ENCODE assay signal across 1 cellular context in the genomic region with DNA sequence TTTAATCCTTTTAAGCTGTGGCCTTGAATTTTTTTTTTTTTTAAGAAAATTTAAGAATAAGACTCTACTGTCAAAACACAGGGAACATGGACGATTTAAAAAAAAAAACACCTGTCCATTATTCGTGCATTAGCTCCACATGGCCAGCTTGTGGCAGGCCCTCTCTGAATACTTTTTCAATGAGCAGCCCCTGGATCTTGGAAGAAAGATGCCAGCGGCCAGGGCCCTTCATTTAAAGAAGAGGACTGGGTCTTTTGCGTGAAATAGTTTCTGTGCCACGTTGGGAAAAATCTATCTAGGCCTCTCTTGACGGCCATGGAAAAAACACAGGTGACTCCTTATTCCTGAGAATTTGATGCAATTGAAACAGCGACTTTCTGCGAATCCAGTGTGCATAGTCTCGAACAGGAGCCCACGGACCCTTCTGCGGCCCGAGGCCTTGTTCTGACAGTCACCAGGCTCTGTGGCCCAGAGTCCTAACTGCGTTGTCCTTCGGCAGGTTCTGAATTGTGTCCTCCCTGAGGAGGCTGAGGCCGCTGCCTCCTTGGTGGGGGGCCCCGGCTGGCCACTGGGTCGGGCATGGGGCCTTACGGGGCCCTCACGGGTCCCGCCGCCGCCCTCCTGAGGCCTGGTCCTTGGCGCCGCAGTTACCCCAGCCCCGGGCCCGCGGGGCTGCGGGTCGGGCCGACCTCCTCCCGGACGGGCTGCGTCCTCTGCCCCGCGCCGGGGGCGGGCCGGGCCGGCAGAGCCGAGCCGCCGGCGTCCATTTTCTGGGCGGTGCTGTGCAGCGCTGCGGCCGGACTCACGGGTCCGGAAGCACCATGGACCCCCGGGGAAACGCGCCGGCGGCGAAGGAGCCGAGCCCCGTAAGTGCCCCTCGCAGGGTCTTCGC.
TF ChIP-seq lines count a peak whose summit lies in the region.

No MANE protein-coding gene starts in this region.

TF ChIP-seq in GM12878, 131 proteins besides CTCF, POLR2A, EP300 and RAD21 (continued from another document and continues in another):
- TF ChIP-seq ETV6 (conservative IDR thresholded peaks at IDR 0.05 in 1 of 2, IDR thresholded peaks at IDR 0.05 in 1 of 2; ENCODE audit: borderline replicate concordance in 1 of 2, low read depth in 1 of 2) (no peak), NR2C1 (IDR thresholded peaks at IDR 0.05) (0 out of 2 replicates have a peak, but pooled peaks have one; percentile 18), PAX8 (IDR thresholded peaks at IDR 0.05) (no peak), MYB (IDR thresholded peaks at IDR 0.05; ENCODE audit: borderline replicate concordance, low read depth, low read length) (no peak), TCF12 (IDR thresholded peaks at IDR 0.05; ENCODE audit: low read depth, low read length) (0 out of 2 replicates have a peak, but pooled peaks have one; percentile 6), EGR1 (IDR thresholded peaks at IDR 0.05; ENCODE audit: borderline replicate concordance in 1 of 2, low read depth in 2 of 2, low read length in 2 of 2) (0 out of 3 replicates have a peak, but pooled peaks of 1 of the 2 experiments have one; percentile 16), SMAD1 (IDR thresholded peaks at IDR 0.05; ENCODE audit: low read depth, partially characterized antibody) (no peak), YBX1 (IDR thresholded peaks at IDR 0.05) (no peak), CBX5 (IDR thresholded peaks at IDR 0.05; ENCODE audit: low read depth) (no peak), BMI1 (IDR thresholded peaks at IDR 0.05; ENCODE audit: borderline replicate concordance) (no peak), YY1 (IDR thresholded peaks at IDR 0.05; ENCODE audit: low read depth, low read length) (peak; percentile 95), ZBTB40 (IDR thresholded peaks at IDR 0.05; ENCODE audit: borderline replicate concordance) (peak; percentile 66; the same call in 1 of the 2 replicates), LARP7 (IDR thresholded peaks at IDR 0.05) (peak; percentile 83), ASH2L (IDR thresholded peaks at IDR 0.05; ENCODE audit: borderline replicate concordance, low read depth) (peak; percentile 78; the same call in 1 of the 2 replicates), RBBP5 (conservative IDR thresholded peaks at IDR 0.05) (no peak), ZNF687 (IDR thresholded peaks at IDR 0.05) (peak; percentile 68), E4F1 (IDR thresholded peaks at IDR 0.05; ENCODE audit: borderline replicate concordance, partially characterized antibody) (no peak), BHLHE40 (IDR thresholded peaks at IDR 0.05; ENCODE audit: borderline replicate concordance in 1 of 2, low read depth in 2 of 2, low read length in 1 of 2) (peak in 1 of 2 experiments; percentile 70; a peak in 1 of 4 replicates), ZNF384 (IDR thresholded peaks at IDR 0.05; ENCODE audit: borderline replicate concordance, low read depth, low read length) (no peak), SPI1 (IDR thresholded peaks at IDR 0.05; ENCODE audit: borderline replicate concordance, insufficient read depth, low read depth, low read length) (no peak), CBX3 (IDR thresholded peaks at IDR 0.05; ENCODE audit: borderline replicate concordance, low read depth) (no peak), ATF3 (IDR thresholded peaks at IDR 0.05; ENCODE audit: borderline replicate concordance, extremely low read depth, low read depth, low read length) (no peak), PBX3 (IDR thresholded peaks at IDR 0.05; ENCODE audit: insufficient replicate concordance, low read depth, low read length) (no peak), KDM1A (IDR thresholded peaks at IDR 0.05; ENCODE audit: borderline replicate concordance) (no peak), E2F8 (IDR thresholded peaks at IDR 0.05; ENCODE audit: low read depth, partially characterized antibody) (no peak), SP1 (IDR thresholded peaks at IDR 0.05; ENCODE audit: low read depth, low read length) (no peak), BCL11A (IDR thresholded peaks at IDR 0.05; ENCODE audit: low read depth, low read length) (no peak), SRF (IDR thresholded peaks at IDR 0.05; ENCODE audit: low read depth in 2 of 2, low read length in 2 of 2) (no peak), TCF7 (IDR thresholded peaks at IDR 0.05; ENCODE audit: borderline replicate concordance) (no peak), IKZF1 (conservative IDR thresholded peaks at IDR 0.05) (peak; percentile 58), RAD51 (IDR thresholded peaks at IDR 0.05) (no peak), SREBF1 (IDR thresholded peaks at IDR 0.05; ENCODE audit: low read length) (no peak)
- TF ChIP-seq, protein P1, sequence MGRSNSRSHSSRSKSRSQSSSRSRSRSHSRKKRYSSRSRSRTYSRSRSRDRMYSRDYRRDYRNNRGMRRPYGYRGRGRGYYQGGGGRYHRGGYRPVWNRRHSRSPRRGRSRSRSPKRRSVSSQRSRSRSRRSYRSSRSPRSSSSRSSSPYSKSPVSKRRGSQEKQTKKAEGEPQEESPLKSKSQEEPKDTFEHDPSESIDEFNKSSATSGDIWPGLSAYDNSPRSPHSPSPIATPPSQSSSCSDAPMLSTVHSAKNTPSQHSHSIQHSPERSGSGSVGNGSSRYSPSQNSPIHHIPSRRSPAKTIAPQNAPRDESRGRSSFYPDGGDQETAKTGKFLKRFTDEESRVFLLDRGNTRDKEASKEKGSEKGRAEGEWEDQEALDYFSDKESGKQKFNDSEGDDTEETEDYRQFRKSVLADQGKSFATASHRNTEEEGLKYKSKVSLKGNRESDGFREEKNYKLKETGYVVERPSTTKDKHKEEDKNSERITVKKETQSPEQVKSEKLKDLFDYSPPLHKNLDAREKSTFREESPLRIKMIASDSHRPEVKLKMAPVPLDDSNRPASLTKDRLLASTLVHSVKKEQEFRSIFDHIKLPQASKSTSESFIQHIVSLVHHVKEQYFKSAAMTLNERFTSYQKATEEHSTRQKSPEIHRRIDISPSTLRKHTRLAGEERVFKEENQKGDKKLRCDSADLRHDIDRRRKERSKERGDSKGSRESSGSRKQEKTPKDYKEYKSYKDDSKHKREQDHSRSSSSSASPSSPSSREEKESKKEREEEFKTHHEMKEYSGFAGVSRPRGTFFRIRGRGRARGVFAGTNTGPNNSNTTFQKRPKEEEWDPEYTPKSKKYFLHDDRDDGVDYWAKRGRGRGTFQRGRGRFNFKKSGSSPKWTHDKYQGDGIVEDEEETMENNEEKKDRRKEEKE (IDR thresholded peaks at IDR 0.05): no peak
- TF ChIP-seq, protein P2, sequence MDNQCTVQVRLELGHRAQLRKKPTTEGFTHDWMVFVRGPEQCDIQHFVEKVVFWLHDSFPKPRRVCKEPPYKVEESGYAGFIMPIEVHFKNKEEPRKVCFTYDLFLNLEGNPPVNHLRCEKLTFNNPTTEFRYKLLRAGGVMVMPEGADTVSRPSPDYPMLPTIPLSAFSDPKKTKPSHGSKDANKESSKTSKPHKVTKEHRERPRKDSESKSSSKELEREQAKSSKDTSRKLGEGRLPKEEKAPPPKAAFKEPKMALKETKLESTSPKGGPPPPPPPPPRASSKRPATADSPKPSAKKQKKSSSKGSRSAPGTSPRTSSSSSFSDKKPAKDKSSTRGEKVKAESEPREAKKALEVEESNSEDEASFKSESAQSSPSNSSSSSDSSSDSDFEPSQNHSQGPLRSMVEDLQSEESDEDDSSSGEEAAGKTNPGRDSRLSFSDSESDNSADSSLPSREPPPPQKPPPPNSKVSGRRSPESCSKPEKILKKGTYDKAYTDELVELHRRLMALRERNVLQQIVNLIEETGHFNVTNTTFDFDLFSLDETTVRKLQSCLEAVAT (IDR thresholded peaks at IDR 0.05): peak; percentile 99
